24 cellular contexts compared by ENCODE assay signal in genomic region chr17:29763273-29763672, GRCh38.
"Had no signal": no experiment of that assay in that cellular context is flagged by ENCODE, and none has a peak within 500 bp of the region (broad histone marks: within the 10 kb centered on the region; RNA-seq: fewer than 3 reads in every experiment).

No MANE protein-coding gene starts in this region.

- H3K9me3 Mint-ChIP-seq: endodermal cell; natural killer cell treated with Interleukin-12 subunit alpha and Interleukin-12 subunit beta and Interleukin-15 and Interleukin-18, amount 100 ng/mL, for 72 hours had no signal

- H3K27me3 Mint-ChIP-seq: natural killer cell treated with Interleukin-12 subunit alpha and Interleukin-12 subunit beta and Interleukin-15 and Interleukin-18, amount 100 ng/mL, for 72 hours had no signal

- H3K4me3 Mint-ChIP-seq: endodermal cell had no signal

- H3K9me3 ChIP-seq: pancreas, prostate gland, right lobe of liver, stomach, thoracic aorta, transverse colon had no signal

- DNase-seq: effector CD4-positive, alpha-beta T cell; endodermal cell; erythroblast; foreskin keratinocyte; head of caudate nucleus; left colon; left ventricle myocardium superior; mesenchymal stem cell; midbrain; occipital lobe; pancreas; retina; right lobe of liver; stimulated activated naive CD4-positive, alpha-beta T cell; stomach; substantia nigra; transverse colon had no signal

- H3K36me3 Mint-ChIP-seq: natural killer cell treated with Interleukin-12 subunit alpha and Interleukin-12 subunit beta and Interleukin-15 and Interleukin-18, amount 100 ng/mL, for 72 hours had no signal

- H3K27me3 ChIP-seq: foreskin keratinocyte, hepatocyte, pancreas, right lobe of liver, stomach, transverse colon had no signal

- H3K4me3 ChIP-seq: coronary artery, hepatocyte, lung, pancreas, prostate gland, right lobe of liver, skin epidermis, stomach, thoracic aorta, transverse colon had no signal

- H3K4me1 ChIP-seq: foreskin keratinocyte, pancreas, prostate gland had no signal

- H3K27ac ChIP-seq: coronary artery, foreskin keratinocyte, hepatocyte, pancreas, prostate gland, right lobe of liver, skin epidermis, stomach, thoracic aorta, transverse colon had no signal

- H3K27ac Mint-ChIP-seq: endodermal cell had no signal

- H3K36me3 ChIP-seq: pancreas, prostate gland, right lobe of liver, stomach, thoracic aorta, transverse colon had no signal
